ENCODE assay signal across 10 cellular contexts in the genomic region with DNA sequence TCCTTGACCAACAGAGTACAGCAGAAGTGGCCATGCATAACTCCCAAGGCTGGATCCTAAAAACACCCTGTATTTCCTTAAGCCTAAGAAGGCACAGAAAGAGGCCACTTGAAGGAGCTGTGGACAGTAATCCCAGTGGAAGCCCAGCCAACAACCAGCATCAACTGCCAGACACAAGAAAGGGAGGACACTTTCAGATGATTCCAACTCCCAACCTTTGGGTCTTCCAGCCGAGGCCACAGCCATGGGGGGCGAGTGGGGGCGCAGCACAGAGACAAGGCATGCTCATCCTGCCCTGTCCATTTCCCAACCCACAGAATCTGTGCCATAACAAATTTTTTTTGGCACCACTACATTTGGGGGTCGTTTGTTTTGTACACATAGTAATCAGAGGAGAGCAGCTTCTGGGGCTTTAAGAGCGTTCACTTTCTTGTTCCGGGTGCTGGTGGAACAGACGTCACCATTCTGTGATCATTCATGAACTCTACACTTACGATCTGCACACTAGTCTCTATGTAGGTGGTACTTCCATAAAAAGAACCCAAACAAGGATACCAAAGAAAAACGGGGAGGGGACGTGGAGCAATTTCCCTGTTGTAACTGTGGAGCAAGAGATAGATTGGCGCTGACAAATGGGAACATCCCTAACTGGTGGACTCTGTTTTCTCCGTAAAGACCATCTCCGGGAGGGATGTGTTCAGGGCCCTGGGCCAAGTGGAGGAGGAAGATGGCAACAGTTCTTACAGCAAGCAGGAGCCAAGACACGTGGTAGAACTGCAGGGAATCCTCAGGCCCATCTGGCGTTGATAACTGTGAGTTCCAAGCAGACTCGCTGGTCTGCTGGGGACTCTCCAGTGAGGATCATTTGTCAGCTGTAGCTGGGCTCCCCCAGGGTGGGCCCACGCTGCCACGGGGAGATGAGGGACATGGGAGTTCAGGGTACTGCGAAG. TPM values are rescaled to one million over a fixed set of nuclear protein-coding genes. Genes with fewer than 3 reads are reported as not detected.
DNase-seq lines count a peak whose midpoint lies in the region; ATAC-seq, FAIRE-seq and TF ChIP-seq lines count a peak whose summit lies in the region.
"Had no signal": no experiment of that assay in that cellular context is flagged by ENCODE, and none has a peak within 500 bp of the region (broad histone marks: within the 10 kb centered on the region; RNA-seq: fewer than 3 reads in every experiment).

No MANE protein-coding gene starts in this region.

- H4K20me1 ChIP-seq in GM23248 (ENCODE audit: insufficient read depth) (no peaks in the 10 kb centered on the region), K562 (replicated peaks; ENCODE audit: control insufficient read depth, insufficient read depth, low read length) (no peaks in the 10 kb centered on the region)

- no peak for TF ChIP-seq POLR2A in K562 (conservative IDR thresholded peaks at IDR 0.05)

- BruUV-seq in K562 (replicated peaks; lab: Mats Ljungman, UMichigan) = no TSS peak

- no peaks in the 10 kb centered on the region for H3K79me2 ChIP-seq in GM23248 (ENCODE audit: insufficient read depth)
- no peaks in the 10 kb centered on the region for H3K79me2 ChIP-seq in K562 (ENCODE audit: control insufficient read depth, insufficient read depth, low read length)

- H3K36me3 ChIP-seq in GM23248 (ENCODE audit: low read depth) (no peaks in the 10 kb centered on the region), K562 (ENCODE audit: control insufficient read depth, insufficient read depth, low read length) (no peaks in the 10 kb centered on the region), right atrium auricular region (no peaks in the 10 kb centered on the region), skeletal muscle tissue (ENCODE audit: control insufficient read depth in 3 of 3, insufficient read depth in 3 of 3, low read length in 3 of 3) (no peaks in the 10 kb centered on the region)

- no peak for TF ChIP-seq CTCF in K562 (IDR thresholded peaks at IDR 0.05 in 2 of 3, conservative IDR thresholded peaks at IDR 0.05 in 1 of 3; ENCODE audit: insufficient read depth in 2 of 3, low read depth in 1 of 3, low read length in 3 of 3)
- no peak for TF ChIP-seq CTCF in right atrium auricular region (IDR thresholded peaks at IDR 0.05)
- no peak for TF ChIP-seq CTCF in D721Med (IDR thresholded peaks at IDR 0.05; ENCODE audit: insufficient read depth, missing control alignments)

- FAIRE-seq in K562 (lab: Jason Lieb, UNC) (no peak), D721Med (lab: Jason Lieb, UNC) (no peak)

- ATAC-seq in K562 = peak; percentile 16
- no peak; the same call in 2 of the 3 replicates for ATAC-seq in SK-N-SH treated with all-trans-retinoic acid at 6 μM for 48 hours

- peak overlapping the region; percentile 79 for H2AFZ ChIP-seq in GM23248
- H2AFZ ChIP-seq in K562 (ENCODE audit: low read depth, low read length) = peak overlapping the region; percentile 66

- H3K4me3 ChIP-seq in GM23248 (no peak overlapping the region), K562 (no peak overlapping the region), right atrium auricular region (peak overlapping the region in 1 of 2 donors; percentile 8), skeletal muscle tissue (ENCODE audit: low read length in 3 of 3) (peak overlapping the region; percentile 8 to 42 (median 41))

- no peaks in the 10 kb centered on the region for H3K9me1 ChIP-seq in K562 (ENCODE audit: control insufficient read depth, insufficient read depth, low read length)

- H3F3A ChIP-seq in GM23248 (ENCODE audit: insufficient read depth) = no peaks in the 10 kb centered on the region

- WGBS in GM23248 (ENCODE audit: low coverage in 1 of 2, low lambda C conversion rate in 2 of 2, missing lambda C conversion rate in 2 of 2), 2 experiments = 12 to 13% methylated on average over 19 of the region's 19 CpGs
- WGBS in K562 (ENCODE audit: insufficient coverage, low coverage, missing lambda C conversion rate) = 7% methylated on average over 19 of the region's 19 CpGs

- H3K27ac ChIP-seq in GM23248 (no peak overlapping the region), K562 (ENCODE audit: extremely low read depth, low read depth, low read length) (no peak overlapping the region), right atrium auricular region (peak overlapping the region; percentile 21 to 35), skeletal muscle tissue (ENCODE audit: low read depth, low read length) (peak overlapping the region; percentile 38)

- no peak for TF ChIP-seq RAD21 in K562 (CRISPR knock-in tag; conservative IDR thresholded peaks at IDR 0.05 in 1 of 2, IDR thresholded peaks at IDR 0.05 in 1 of 2)

- no peak for TF ChIP-seq EP300 in K562 (IDR thresholded peaks at IDR 0.05; ENCODE audit: low read length)

- peak; percentile 72 for DNase-seq in GM23248
- peak in 1 of 4 experiments; percentile 31 for DNase-seq in K562 (ENCODE audit: extremely low read depth in 1 of 4, low spot score in 3 of 4)
- DNase-seq in right atrium auricular region (ENCODE audit: low spot score) = peak; percentile 82
- DNase-seq in NCI-H1105 (lab: John Stamatoyannopoulos, UW) = no peak
- DNase-seq in D721Med (ENCODE audit: insufficient read length, low spot score) = no peak
- no peak for DNase-seq in hepatic stellate cell (ENCODE audit: low spot score)
- DNase-seq: effector CD8-positive, alpha-beta T cell; SHP77 had no signal

- H3K9me3 ChIP-seq in GM23248 (ENCODE audit: low read depth) = no peaks in the 10 kb centered on the region
- no peaks in the 10 kb centered on the region for H3K9me3 ChIP-seq in K562 (replicated peaks; ENCODE audit: control insufficient read depth, insufficient read depth, low read depth, low read length)
- no peaks in the 10 kb centered on the region for H3K9me3 ChIP-seq in right atrium auricular region
- no peaks in the 10 kb centered on the region for H3K9me3 ChIP-seq in skeletal muscle tissue (ENCODE audit: control insufficient read depth in 3 of 3, low read length in 3 of 3)

- intact Hi-C loops in K562 (cut with micrococcal nuclease) = loop anchor here (5.0 to 10.0 kb wide), 3 partner anchors 294 to 732 kb away; no protein-coding TSS in a partner anchor

- no peak overlapping the region for H3K4me2 ChIP-seq in GM23248 (ENCODE audit: unreplicated experiment)
- peak overlapping the region; percentile 34 for H3K4me2 ChIP-seq in K562 (ENCODE audit: insufficient read depth, low read length)

- in situ Hi-C loops in GM23248 (cut with MboI) = no loop called here
- in situ Hi-C loops in K562 (cut with MboI) = loop anchor here (5.0 to 25.0 kb wide), 4 partner anchors 389 to 1024 kb away; no protein-coding TSS in a partner anchor

- H3K9ac ChIP-seq in GM23248 (peak overlapping the region; percentile 25; the same call in 1 of the 2 replicates), K562 (ENCODE audit: insufficient read depth in 1 of 2, low read depth in 2 of 2, low read length in 2 of 2) (peak overlapping the region in 1 of 2 experiments; percentile 29; a peak in 2 of 4 replicates), skeletal muscle tissue (ENCODE audit: low read depth in 1 of 3, low read length in 3 of 3) (no peak overlapping the region)

- POLR2A ChIA-PET in K562 (lab: Yijun Ruan, JAX) = interaction anchor here (0.6 to 0.8 kb wide), 3 partner anchors 86 to 432 kb away, joined by 3 read pairs; no protein-coding TSS in a partner anchor

- peaks cover 11% of the 10 kb centered on the region for H3K4me1 ChIP-seq in GM23248 (ENCODE audit: insufficient read depth)
- H3K4me1 ChIP-seq in K562 (replicated peaks in 1 of 2; ENCODE audit: control insufficient read depth in 2 of 2, insufficient read depth in 2 of 2, low read length in 2 of 2) = peaks cover 0 to 9% of the 10 kb centered on the region in 2 experiments; a peak in 3 of 5 replicates
- peaks cover 0 to 18% of the 10 kb centered on the region in 2 donors for H3K4me1 ChIP-seq in right atrium auricular region
- H3K4me1 ChIP-seq in skeletal muscle tissue (ENCODE audit: control insufficient read depth in 3 of 3, insufficient read depth in 3 of 3, low read length in 3 of 3) = peaks cover 8 to 18% (median 14%) of the 10 kb centered on the region in 3 donors

- no peaks in the 10 kb centered on the region for H3K9me2 ChIP-seq in GM23248 (ENCODE audit: insufficient read depth)

- CTCF ChIA-PET in K562 (lab: Yijun Ruan, JAX; ENCODE audit: low intra/inter-chr PET ratio) = interaction anchor here (0.8 to 5.8 kb wide), 7 partner anchors 10 to 583 kb away, joined by 3 to 32 read pairs (median 6); no protein-coding TSS in a partner anchor

- H3K27me3 ChIP-seq in GM23248 (replicated peaks; ENCODE audit: insufficient read depth) (no peaks in the 10 kb centered on the region; the same call in 1 of the 2 replicates), K562 (ENCODE audit: control insufficient read depth in 2 of 2, insufficient read depth in 2 of 2, low read length in 2 of 2) (peaks cover 0 to 11% of the 10 kb centered on the region in 2 experiments; a peak in 2 of 5 replicates), right atrium auricular region (no peaks in the 10 kb centered on the region), skeletal muscle tissue (ENCODE audit: control insufficient read depth in 3 of 3, insufficient read depth in 3 of 3, low read length in 3 of 3) (peaks cover 0 to 3% (median 3%) of the 10 kb centered on the region in 3 donors)

TF ChIP-seq in SK-N-SH treated with all-trans-retinoic acid at 6 μM for 48 hours, 23 proteins besides CTCF, POLR2A, EP300 and RAD21 (continues in another document):
- TF ChIP-seq TOX (CRISPR knock-in tag; IDR thresholded peaks at IDR 0.05; ENCODE audit: borderline replicate concordance) = no peak

RNA-seq across cellular contexts. Expression of gene SLC29A3, which starts 5.9 kb away (rescaled TPM):
- total RNA-seq in GM23248 (2014; rRNA removed; shearing (Covaris generic)) = 1.9 and 3.0 TPM in 2 replicates
- polyA plus RNA-seq in GM23248 (2016; fragmentation: Nextera tagmentation; extraction: Ambion mirVana) (7.3 TPM in 2 replicates), K562 (2011; rRNA removed) (4.1 and 7.1 TPM in 2 replicates), K562 (2014; fragmentation: Illumina TruSeq; extraction: Trizol) (10.5 and 10.7 TPM in 2 replicates), K562 (2014; fragmentation: Nextera tagmentation; extraction: Ambion mirVana) (10 to 100 TPM in 1 of 2 experiments, 1 to 10 TPM in 1; 6.3 to 10.3 TPM), K562 (2014; rRNA removed) (4.5 and 4.6 TPM in 2 replicates)
- 5.7 and 14.0 TPM in 2 replicates for total RNA-seq in K562 (2011; cell fraction: chromatin; rRNA removed; ENCODE audit: low replicate concordance)
- 13.4 and 15.0 TPM in 2 replicates for total RNA-seq in K562 (2011; cell fraction: nucleolus; rRNA removed)
- 11.0 and 15.7 TPM in 2 replicates for total RNA-seq in K562 (2011; cell fraction: nucleoplasm; rRNA removed)
- total RNA-seq in K562 (2014; rRNA removed) (2.1 and 4.5 TPM in 2 replicates), K562 (2014; rRNA removed; fragmentation: Illumina TruSeq; extraction: Trizol) (2.8 TPM in 2 replicates), K562 (2015; rRNA removed; fragmentation: Illumina TruSeq; extraction: Trizol) (3.2 and 3.6 TPM in 2 replicates), K562 (2021) (8.2 and 8.5 TPM in 2 replicates), right atrium auricular region (1 to 10 TPM; 1.8 to 2.9 TPM), skeletal muscle tissue (1.0 TPM)
- 7.9 and 15.0 TPM in 2 replicates for polyA plus RNA-seq in K562 (2011; cell fraction: cytosol; rRNA removed)
- polyA plus RNA-seq in K562 (2011; cell fraction: nucleus; rRNA removed) = 5.0 and 7.3 TPM in 2 replicates
- polyA plus RNA-seq in K562 (2012) = 8.2 and 10.4 TPM in 2 replicates
- 5.9 and 6.1 TPM in 2 replicates for polyA minus RNA-seq in K562 (2011; rRNA and poly(A)+ RNA removed)
- polyA minus RNA-seq in K562 (2011; cell fraction: cytosol; rRNA and poly(A)+ RNA removed) = 6.7 and 9.5 TPM in 2 replicates
- 5.0 and 5.7 TPM in 2 replicates for polyA minus RNA-seq in K562 (2011; cell fraction: nucleus; rRNA and poly(A)+ RNA removed)

Comparison
In these comparisons a context has a peak if more than half of its experiments do, and no peak if none do; other contexts are left out.
1. DNase-seq: peak in GM23248 (single experiment) and right atrium auricular region (single experiment); none in NCI-H1105 (single experiment), D721Med (single experiment) and hepatic stellate cell (single experiment).
2. H3K27ac ChIP-seq: peak in right atrium auricular region (2 of 2) and skeletal muscle tissue (single experiment); none in GM23248 (single experiment) and K562 (single experiment).
3. H3K4me3 ChIP-seq: peak in skeletal muscle tissue (3 of 3); none in GM23248 (single experiment) and K562 (single experiment).